22 cellular contexts compared by ENCODE assay signal in the genomic region with DNA sequence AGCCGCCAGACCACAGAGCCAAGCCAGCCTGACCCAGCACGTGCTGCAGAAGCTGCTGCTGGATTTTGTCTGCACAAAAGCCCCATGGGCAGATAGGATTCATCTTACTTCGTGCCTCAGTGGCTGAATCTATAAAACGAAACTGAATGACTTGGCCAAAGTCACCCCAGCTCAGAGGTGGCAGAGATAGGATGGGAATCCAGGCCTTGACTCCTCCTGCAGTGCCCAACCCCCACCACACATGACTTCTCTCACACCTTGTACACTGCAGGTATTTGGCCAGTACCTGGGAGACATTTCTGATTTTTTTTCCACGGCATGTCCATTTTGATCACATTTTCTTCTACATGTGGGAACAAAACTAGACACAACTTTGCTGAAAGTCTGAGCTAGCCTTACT.
"Had no signal": no experiment of that assay in that cellular context is flagged by ENCODE, and none has a peak within 500 bp of the region (broad histone marks: within the 10 kb centered on the region; RNA-seq: fewer than 3 reads in every experiment).

No MANE protein-coding gene starts in this region.

- H3K4me3 ChIP-seq: body of pancreas, cardiac muscle cell, testis had no signal

- H3K27me3 ChIP-seq: body of pancreas, testis had no signal

- H3K36me3 ChIP-seq: cardiac muscle cell had no signal

- FAIRE-seq: endometrium had no signal

- H3K27ac ChIP-seq: body of pancreas, cardiac muscle cell, parathyroid adenoma, testis had no signal

- H2AFZ ChIP-seq: parathyroid adenoma had no signal

- H3K9me3 ChIP-seq: body of pancreas, testis had no signal

- H3K27me3 Mint-ChIP-seq: activated naive CD4-positive, alpha-beta T cell treated with anti-CD3 and anti-CD28 coated beads, Interleukin-2, amount 10 ng/mL, durations not matched to agents 7 days and 5 days had no signal

- H3K27ac Mint-ChIP-seq: activated CD8-positive, alpha-beta T cell treated with anti-CD3 and anti-CD28 coated beads, Interleukin-2, amount 10 ng/mL, durations not matched to agents 7 days and 5 days; activated naive CD4-positive, alpha-beta T cell treated with anti-CD3 and anti-CD28 coated beads, Interleukin-2, amount 10 ng/mL, durations not matched to agents 7 days and 5 days; dendritic cell treated with granulocyte-macrophage colony-stimulating factor and Interleukin-4, amounts not matched to agents 40 ng/mL and 50 ng/mL, for 4 days; natural killer cell; stimulated activated naive CD8-positive, alpha-beta T cell treated with anti-CD3 and anti-CD28 coated beads, Interleukin-15, amount 100 ng/mL, for 72 hours had no signal

- H3K36me3 Mint-ChIP-seq: activated naive CD4-positive, alpha-beta T cell treated with anti-CD3 and anti-CD28 coated beads, Interleukin-2, amount 10 ng/mL, durations not matched to agents 7 days and 5 days; natural killer cell had no signal

- ATAC-seq: activated CD8-positive, alpha-beta T cell treated with anti-CD3 and anti-CD28 coated beads, Interleukin-2, amount 10 ng/mL, durations not matched to agents 7 days and 5 days; body of pancreas; left lobe of liver; natural killer cell; stimulated activated naive CD8-positive, alpha-beta T cell treated with anti-CD3 and anti-CD28 coated beads, Interleukin-15, amount 100 ng/mL, for 72 hours had no signal

- H3K4me1 ChIP-seq: body of pancreas, parathyroid adenoma, testis had no signal

- DNase-seq: activated CD4-positive, alpha-beta T cell treated with anti-CD3 and anti-CD28 coated beads for 1 hour; activated CD4-positive, alpha-beta T cell treated with anti-CD3 and anti-CD28 coated beads, Interleukin-2, amount 50 U/mL, for 1 hour; activated CD8-positive, alpha-beta T cell treated with anti-CD3 and anti-CD28 coated beads, Interleukin-2, amount 10 ng/mL, durations not matched to agents 7 days and 5 days; activated effector memory CD4-positive, alpha-beta T cell treated with Interleukin-2 at 50 U/mL for 16 hours; activated naive CD4-positive, alpha-beta T cell treated with anti-CD3 and anti-CD28 coated beads, Interleukin-2, amount 10 ng/mL, durations not matched to agents 7 days and 5 days; activated T-cell treated with anti-CD3 and anti-CD28 coated beads, Interleukin-2, amount 50 U/mL, for 48 hours; body of pancreas; effector CD4-positive, alpha-beta T cell; foreskin melanocyte; midbrain; natural killer cell; right cardiac atrium; stimulated activated CD4-positive, alpha-beta T cell treated with anti-CD3 and anti-CD28 coated beads, Interleukin-12 subunit alpha, Interleukin-12 subunit beta, amount 100 ng/mL, for 4 hours; stimulated activated CD4-positive, alpha-beta T cell treated with anti-CD3 and anti-CD28 coated beads, Interleukin-4, amount 100 ng/mL, for 4 hours; stimulated activated naive CD8-positive, alpha-beta T cell treated with anti-CD3 and anti-CD28 coated beads, Interleukin-15, amount 100 ng/mL, for 72 hours; T-helper 9 cell; testis had no signal

- H3K4me3 Mint-ChIP-seq: activated CD8-positive, alpha-beta T cell treated with anti-CD3 and anti-CD28 coated beads, Interleukin-2, amount 10 ng/mL, durations not matched to agents 7 days and 5 days; activated naive CD4-positive, alpha-beta T cell treated with anti-CD3 and anti-CD28 coated beads, Interleukin-2, amount 10 ng/mL, durations not matched to agents 7 days and 5 days; dendritic cell treated with granulocyte-macrophage colony-stimulating factor and Interleukin-4, amounts not matched to agents 40 ng/mL and 50 ng/mL, for 4 days; natural killer cell; stimulated activated naive CD8-positive, alpha-beta T cell treated with anti-CD3 and anti-CD28 coated beads, Interleukin-15, amount 100 ng/mL, for 72 hours had no signal

- H3K79me2 ChIP-seq: parathyroid adenoma had no signal

- H3K9me3 Mint-ChIP-seq: activated naive CD4-positive, alpha-beta T cell treated with anti-CD3 and anti-CD28 coated beads, Interleukin-2, amount 10 ng/mL, durations not matched to agents 7 days and 5 days; dendritic cell treated with granulocyte-macrophage colony-stimulating factor and Interleukin-4, amounts not matched to agents 40 ng/mL and 50 ng/mL, for 4 days had no signal

- H3K4me1 Mint-ChIP-seq: activated naive CD4-positive, alpha-beta T cell treated with anti-CD3 and anti-CD28 coated beads, Interleukin-2, amount 10 ng/mL, durations not matched to agents 7 days and 5 days; natural killer cell; stimulated activated naive CD8-positive, alpha-beta T cell treated with anti-CD3 and anti-CD28 coated beads, Interleukin-15, amount 100 ng/mL, for 72 hours had no signal

- H3K9ac ChIP-seq: parathyroid adenoma had no signal
